In genomic region chr17:67717624-67718324, GRCh38 we compare ENCODE assay signal across 8 cellular contexts. TPM values are rescaled to one million over a fixed set of nuclear protein-coding genes. Genes with fewer than 3 reads are reported as not detected.
DNase-seq lines count a peak whose midpoint lies in the region; ATAC-seq and TF ChIP-seq lines count a peak whose summit lies in the region.

Gene NOL11 (plus strand): TSS chr17:67717936. CDS start chr17:67717948, 12 bp downstream.

- peak; percentile 99 for DNase-seq in ELR (ENCODE audit: low read depth)
- DNase-seq in H4 (ENCODE audit: low spot score), result peak; percentile 98
- peak; percentile 95 for DNase-seq in LNCaP clone FGC (ENCODE audit: low read depth)
- DNase-seq in RWPE1 (ENCODE audit: low spot score), result peak; percentile 98
- DNase-seq in fibroblast of gingiva (ENCODE audit: low read depth), result peak; percentile 98
- peak; percentile 97 to 100 (median 99) for DNase-seq in naive thymus-derived CD4-positive, alpha-beta T cell
- peak; percentile 100 for DNase-seq in stimulated activated naive B cell treated with anti-CD40 and anti-IgM and Interleukin-4, amounts not matched to agents 10 μg/mL and 1 μg/mL and 100 μg/mL, for 72 hours

- peak; percentile 97 for TF ChIP-seq CTCF in LNCaP clone FGC (IDR thresholded peaks at IDR 0.05; ENCODE audit: control insufficient read depth, extremely low read depth, insufficient read depth)
- TF ChIP-seq CTCF in RWPE1 (conservative IDR thresholded peaks at IDR 0.05; ENCODE audit: low read depth), result peak; percentile 99

- peak within 1 kb of the TSS; percentile 100 for H3K4me3 ChIP-seq in LNCaP clone FGC (ENCODE audit: low read depth, low read length)
- H3K4me3 ChIP-seq in naive thymus-derived CD4-positive, alpha-beta T cell (ENCODE audit: low read length), result peak within 1 kb of the TSS; percentile 96

- ATAC-seq in activated T-helper 17 cell treated with anti-CD3 and anti-CD28 coated beads, Interleukin-2, amount 50 U/mL, for 72 hours (replicated peaks), result peak; percentile 98
- peak; percentile 98 for ATAC-seq in naive thymus-derived CD4-positive, alpha-beta T cell
- peak; percentile 97 to 98 for ATAC-seq in stimulated activated naive B cell treated with anti-CD40 and anti-IgM and Interleukin-4, amounts not matched to agents 10 μg/mL and 1 μg/mL and 100 μg/mL, for 72 hours (replicated peaks)

- peak within 1 kb of the TSS; percentile 100 for H3K27ac Mint-ChIP-seq in activated T-helper 17 cell treated with anti-CD3 and anti-CD28 coated beads, Interleukin-2, amount 50 U/mL, for 72 hours
- peak within 1 kb of the TSS; percentile 96 to 100 (median 99) for H3K27ac Mint-ChIP-seq in naive thymus-derived CD4-positive, alpha-beta T cell
- peak within 1 kb of the TSS; percentile 99 for H3K27ac Mint-ChIP-seq in stimulated activated naive B cell treated with anti-CD40 and anti-IgM and Interleukin-4, amounts not matched to agents 10 μg/mL and 1 μg/mL and 100 μg/mL, for 72 hours

- H3K36me3 Mint-ChIP-seq in activated T-helper 17 cell treated with anti-CD3 and anti-CD28 coated beads, Interleukin-2, amount 50 U/mL, for 72 hours (ENCODE audit: low read depth), result peaks cover 38% of the 10 kb centered on the region
- H3K36me3 Mint-ChIP-seq in naive thymus-derived CD4-positive, alpha-beta T cell, result peaks cover 10 to 18% (median 14%) of the 10 kb centered on the region in 5 donors
- H3K36me3 Mint-ChIP-seq in stimulated activated naive B cell treated with anti-CD40 and anti-IgM and Interleukin-4, amounts not matched to agents 10 μg/mL and 1 μg/mL and 100 μg/mL, for 72 hours, result peaks cover 9 to 18% of the 10 kb centered on the region in 2 donors

- no peaks in the 10 kb centered on the region for H3K9me3 Mint-ChIP-seq in activated T-helper 17 cell treated with anti-CD3 and anti-CD28 coated beads, Interleukin-2, amount 50 U/mL, for 72 hours
- peaks cover 0 to 4% (median 0%) of the 10 kb centered on the region in 11 donors for H3K9me3 Mint-ChIP-seq in naive thymus-derived CD4-positive, alpha-beta T cell
- H3K9me3 Mint-ChIP-seq in stimulated activated naive B cell treated with anti-CD40 and anti-IgM and Interleukin-4, amounts not matched to agents 10 μg/mL and 1 μg/mL and 100 μg/mL, for 72 hours, result no peaks in the 10 kb centered on the region

- peak within 1 kb of the TSS; percentile 100 for H3K4me3 Mint-ChIP-seq in activated T-helper 17 cell treated with anti-CD3 and anti-CD28 coated beads, Interleukin-2, amount 50 U/mL, for 72 hours
- peak within 1 kb of the TSS; percentile 95 to 100 (median 100) for H3K4me3 Mint-ChIP-seq in naive thymus-derived CD4-positive, alpha-beta T cell
- peak within 1 kb of the TSS; percentile 97 for H3K4me3 Mint-ChIP-seq in stimulated activated naive B cell treated with anti-CD40 and anti-IgM and Interleukin-4, amounts not matched to agents 10 μg/mL and 1 μg/mL and 100 μg/mL, for 72 hours

- H3K27me3 Mint-ChIP-seq in activated T-helper 17 cell treated with anti-CD3 and anti-CD28 coated beads, Interleukin-2, amount 50 U/mL, for 72 hours, result no peaks in the 10 kb centered on the region
- H3K27me3 Mint-ChIP-seq in naive thymus-derived CD4-positive, alpha-beta T cell, result peaks cover 0 to 5% (median 0%) of the 10 kb centered on the region in 5 donors
- no peaks in the 10 kb centered on the region for H3K27me3 Mint-ChIP-seq in stimulated activated naive B cell treated with anti-CD40 and anti-IgM and Interleukin-4, amounts not matched to agents 10 μg/mL and 1 μg/mL and 100 μg/mL, for 72 hours

- H3K36me3 ChIP-seq in naive thymus-derived CD4-positive, alpha-beta T cell (ENCODE audit: control insufficient read depth in 2 of 3, insufficient read depth in 3 of 3, low read length in 3 of 3), result peaks cover 7 to 30% (median 13%) of the 10 kb centered on the region in 3 experiments

- H3K4me1 ChIP-seq in naive thymus-derived CD4-positive, alpha-beta T cell (ENCODE audit: control insufficient read depth in 2 of 2, insufficient read depth in 2 of 2, low read length in 2 of 2), result peaks cover 14 to 20% of the 10 kb centered on the region in 2 donors

- H3K9me3 ChIP-seq in naive thymus-derived CD4-positive, alpha-beta T cell (ENCODE audit: control insufficient read depth in 2 of 3, low read length in 3 of 3), result no peaks in the 10 kb centered on the region

- intact Hi-C loops in naive thymus-derived CD4-positive, alpha-beta T cell (cut with micrococcal nuclease), result loop anchor here (1.0 to 5.0 kb wide), 10 partner anchors 108 to 795 kb away; partner anchors contain the start of genes BPTF (in 2 of the 2), HELZ (in 2 of the 2), PRKAR1A (in 2 of the 2) and PSMD12 (in 2 of the 2)

- POLR2A ChIA-PET in RWPE1 (lab: Yijun Ruan, JAX; ENCODE audit: low non-redundant PET), result interaction anchor here (0.5 kb wide), 2 partner anchors 10 to 19 kb away, joined by 3 read pairs; no protein-coding TSS in a partner anchor
- POLR2A ChIA-PET in naive thymus-derived CD4-positive, alpha-beta T cell (lab: Charles Lee), result interaction anchor here (0.6 to 2.3 kb wide), 19 partner anchors 9 to 795 kb away, joined by 3 to 15 read pairs (median 4); partner anchors contain the start of genes PRKAR1A and PSMD12

- CTCF ChIA-PET in RWPE1 (lab: Yijun Ruan, JAX), result interaction anchor here (0.7 to 1.2 kb wide), 5 partner anchors 13 to 302 kb away, joined by 3 to 6 read pairs (median 5); no protein-coding TSS in a partner anchor
- CTCF ChIA-PET in naive thymus-derived CD4-positive, alpha-beta T cell (lab: Charles Lee), result interaction anchor here (0.6 to 1.8 kb wide), 4 partner anchors 11 to 343 kb away, joined by 3 to 5 read pairs (median 3); no protein-coding TSS in a partner anchor

- peaks cover 7% of the 10 kb centered on the region for H3K4me1 Mint-ChIP-seq in activated T-helper 17 cell treated with anti-CD3 and anti-CD28 coated beads, Interleukin-2, amount 50 U/mL, for 72 hours
- peaks cover 7 to 47% (median 28%) of the 10 kb centered on the region in 7 donors for H3K4me1 Mint-ChIP-seq in naive thymus-derived CD4-positive, alpha-beta T cell
- H3K4me1 Mint-ChIP-seq in stimulated activated naive B cell treated with anti-CD40 and anti-IgM and Interleukin-4, amounts not matched to agents 10 μg/mL and 1 μg/mL and 100 μg/mL, for 72 hours, result peaks cover 2 to 12% of the 10 kb centered on the region in 2 donors

- no peaks in the 10 kb centered on the region for H3K27me3 ChIP-seq in naive thymus-derived CD4-positive, alpha-beta T cell (ENCODE audit: control insufficient read depth in 2 of 2, insufficient read depth in 2 of 2, low read length in 2 of 2)

- peak within 1 kb of the TSS; percentile 82 for H3K27ac ChIP-seq in RWPE1
- H3K27ac ChIP-seq in naive thymus-derived CD4-positive, alpha-beta T cell (ENCODE audit: low read depth, low read length), result peak within 1 kb of the TSS; percentile 95

RNA-seq across cellular contexts. Expression of gene NOL11, which starts in this region (rescaled TPM):
- total RNA-seq in H4 (2014; rRNA removed; shearing (Covaris generic)), result 97.9 and 105 TPM in 2 replicates
- total RNA-seq in activated T-helper 17 cell treated with anti-CD3 and anti-CD28 coated beads, Interleukin-2, amount 50 U/mL, for 72 hours, result 10 to 100 TPM; 46.1 to 75.4 TPM
- 10 to 100 TPM; 50.0 to 72.9 (median 65.1) TPM for total RNA-seq in naive thymus-derived CD4-positive, alpha-beta T cell
- 10 to 100 TPM; 33.6 to 49.1 TPM for polyA plus RNA-seq in naive thymus-derived CD4-positive, alpha-beta T cell

Comparison
In these comparisons a context has a peak if more than half of its experiments do, and no peak if none do; other contexts are left out.
1. Peak in every context shown above with its lines: DNase-seq, ATAC-seq, H3K4me3 ChIP-seq and H3K27ac ChIP-seq.